In genomic region chr16:25257956-25258855, GRCh38 we compare ENCODE assay signal across 8 cellular contexts. TPM values are rescaled to one million over a fixed set of nuclear protein-coding genes. Genes with fewer than 3 reads are reported as not detected.
DNase-seq lines count a peak whose midpoint lies in the region; ATAC-seq and TF ChIP-seq lines count a peak whose summit lies in the region.

No MANE protein-coding gene starts in this region.

- H3K36me3 Mint-ChIP-seq in neural progenitor cell = peaks cover 19% of the 10 kb centered on the region

- peaks cover 39% of the 10 kb centered on the region for H3K4me1 Mint-ChIP-seq in neural progenitor cell

- no peaks in the 10 kb centered on the region for H3K9me3 Mint-ChIP-seq in neural progenitor cell

- peak; percentile 67 for DNase-seq in Daoy (ENCODE audit: low read depth)
- DNase-seq in RKO (ENCODE audit: low spot score) = peak; percentile 82
- DNase-seq in activated effector memory CD4-positive, alpha-beta T cell treated with Interleukin-2 at 50 U/mL for 16 hours = peak; percentile 65
- peak; percentile 51 for DNase-seq in fibroblast of the conjunctiva (ENCODE audit: low read depth)
- DNase-seq in neural progenitor cell (ENCODE audit: low spot score) = peak; percentile 95
- DNase-seq in stromal cell of bone marrow (ENCODE audit: low read depth) = peak; percentile 49

- peaks cover 50% of the 10 kb centered on the region for H3K36me3 ChIP-seq in KOPT-K1 (ENCODE audit: insufficient read depth, low read length)
- H3K36me3 ChIP-seq in neural progenitor cell = no peaks in the 10 kb centered on the region

- H3K9ac ChIP-seq in neural progenitor cell = peak overlapping the region; percentile 86

- peaks cover 64% of the 10 kb centered on the region for H4K20me1 ChIP-seq in neural progenitor cell (ENCODE audit: low read depth)

- H2AFZ ChIP-seq in neural progenitor cell (replicated peaks) = peak overlapping the region; percentile 71

- peak overlapping the region; percentile 98 for H3K27ac ChIP-seq in KOPT-K1 (ENCODE audit: low read depth, low read length, poor library complexity, severe bottlenecking)
- peak overlapping the region; percentile 98 for H3K27ac ChIP-seq in neural progenitor cell

- H3K27me3 ChIP-seq in neural progenitor cell = no peaks in the 10 kb centered on the region

- TF ChIP-seq CTCF in neural progenitor cell (IDR thresholded peaks at IDR 0.05) = no peak

- H3K27me3 Mint-ChIP-seq in neural progenitor cell (ENCODE audit: insufficient read depth, low read depth) = peaks cover 3% of the 10 kb centered on the region

- peak overlapping the region; percentile 92 for H3K4me3 Mint-ChIP-seq in neural progenitor cell

- H3F3A ChIP-seq in neural progenitor cell (ENCODE audit: low read depth) = peaks cover 31% of the 10 kb centered on the region

- peaks cover 75% of the 10 kb centered on the region for H3K79me2 ChIP-seq in neural progenitor cell (ENCODE audit: low read depth)

- H3K4me2 ChIP-seq in neural progenitor cell = peak overlapping the region; percentile 98

- H3K9me3 ChIP-seq in KOPT-K1 (ENCODE audit: insufficient read depth, low read length, poor library complexity, severe bottlenecking) (no peaks in the 10 kb centered on the region), neural progenitor cell (ENCODE audit: low read depth) (no peaks in the 10 kb centered on the region)

- H3K27ac Mint-ChIP-seq in neural progenitor cell = peak overlapping the region; percentile 100

- peak; percentile 48 for ATAC-seq in GM21825 (IDR thresholded peaks at IDR 0.05; ENCODE audit: unreplicated experiment)

- peaks cover 29% of the 10 kb centered on the region for H3K4me1 ChIP-seq in neural progenitor cell

- H3K4me3 ChIP-seq in neural progenitor cell = peak overlapping the region; percentile 75

RNA-seq across cellular contexts. Expression of gene ZKSCAN2, which starts 0.6 kb away (rescaled TPM):
- total RNA-seq in Daoy (2014; rRNA removed; shearing (Covaris generic)) = 1.4 and 2.0 TPM in 2 replicates
- 11.8 and 11.9 TPM in 2 replicates for total RNA-seq in neural progenitor cell (ENCODE audit: low replicate concordance)

RNA-seq across cellular contexts. Expression of gene AQP8, which starts 41.5 kb away (rescaled TPM):
- not detected in 2 replicates for total RNA-seq in Daoy (2014; rRNA removed; shearing (Covaris generic))
- total RNA-seq in neural progenitor cell (ENCODE audit: low replicate concordance) = not detected in 2 replicates

Comparison
In these comparisons a context has a peak if more than half of its experiments do, and no peak if none do; other contexts are left out.
1. Peak in every context shown above with its lines: DNase-seq, ATAC-seq, H3K4me3 ChIP-seq and H3K27ac ChIP-seq.